Comparison of ENCODE assay signal across 3 cellular contexts in the genomic region with DNA sequence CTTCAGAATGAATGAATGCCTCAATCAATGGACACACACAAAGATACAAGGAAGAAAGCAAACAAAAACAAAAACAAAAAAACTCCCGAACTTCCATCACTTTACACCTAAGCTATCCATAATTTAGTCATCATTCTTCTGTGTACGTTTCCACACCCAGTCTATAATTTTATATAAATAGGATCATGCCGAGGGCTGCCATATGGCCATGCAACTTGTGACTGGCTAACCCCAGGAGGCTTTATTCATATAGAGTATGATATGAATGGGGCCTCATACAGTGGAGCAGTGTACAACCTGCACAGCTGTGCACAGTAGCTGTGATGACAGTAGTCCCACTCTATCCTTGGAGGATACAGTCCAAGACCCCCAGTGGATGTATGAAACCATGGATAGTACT.
"Had no signal": no experiment of that assay in that cellular context is flagged by ENCODE, and none has a peak within 500 bp of the region (broad histone marks: within the 10 kb centered on the region; RNA-seq: fewer than 3 reads in every experiment).

No MANE protein-coding gene starts in this region.

- ATAC-seq: GM12878 had no signal

- H3K4me3 ChIP-seq: GM12878 had no signal

- DNase-seq: GDM1, GF-D8 had no signal
